26 cellular contexts compared by ENCODE assay signal in genomic region chr7:80870806-80871205, GRCh38. TPM values are rescaled to one million over a fixed set of nuclear protein-coding genes. Genes with fewer than 3 reads are reported as not detected.
DNase-seq lines count a peak whose midpoint lies in the region; ATAC-seq and TF ChIP-seq lines count a peak whose summit lies in the region.
"Had no signal": no experiment of that assay in that cellular context is flagged by ENCODE, and none has a peak within 500 bp of the region (broad histone marks: within the 10 kb centered on the region; RNA-seq: fewer than 3 reads in every experiment).

No MANE protein-coding gene starts in this region.

- intact Hi-C loops in esophagus muscularis mucosa (cut with DNase I) = no loop called here

- H2AFZ ChIP-seq in neuronal stem cell (ENCODE audit: low read length) = peak overlapping the region; percentile 25

- no peak overlapping the region for H2BK5ac ChIP-seq in neuronal stem cell (ENCODE audit: low read length)

- H3K14ac ChIP-seq in neuronal stem cell (ENCODE audit: low read length) = no peak overlapping the region

- no peak for TF ChIP-seq EP300 in esophagus muscularis mucosa (IDR thresholded peaks at IDR 0.05)

- H3K27me3 ChIP-seq in esophagus muscularis mucosa (no peaks in the 10 kb centered on the region), neuronal stem cell (ENCODE audit: control insufficient read depth in 3 of 3, insufficient read depth in 3 of 3, low read depth in 1 of 3, low read length in 3 of 3) (no peaks in the 10 kb centered on the region)
- H3K27me3 ChIP-seq: heart right ventricle, left lung, Peyer's patch, SJSA1 had no signal

- no peak overlapping the region for H2BK15ac ChIP-seq in neuronal stem cell (ENCODE audit: low read length)

- no peak overlapping the region for H4K8ac ChIP-seq in neuronal stem cell (ENCODE audit: low read depth, low read length)

- H3K23ac ChIP-seq in neuronal stem cell (ENCODE audit: low read depth, low read length, poor library complexity) = no peak overlapping the region

- DNase-seq in A172 (ENCODE audit: low spot score) = peak; percentile 21
- no peak for DNase-seq in esophagus muscularis mucosa (ENCODE audit: extremely low spot score)
- no peak for DNase-seq in neuronal stem cell (ENCODE audit: low spot score)
- DNase-seq in 8988T = no peak
- no peak for DNase-seq in foreskin fibroblast
- DNase-seq: activated CD4-positive, alpha-beta T cell treated with anti-CD3 and anti-CD28 coated beads for 36 hours; activated gamma-delta T cell; activated naive CD8-positive, alpha-beta T cell treated with anti-CD3 and anti-CD28 coated beads, Interleukin-2, amount 50 U/mL, for 24 hours; cerebellar nuclear complex; H7; heart right ventricle; left lung; midbrain; NCI-H1105 treated with DMSO at 0.1 percent for 48 hours; NCI-H2029 treated with DMSO at 0.1 percent for 48 hours; NCI-H446 treated with DMSO at 0.1 percent for 48 hours; NK-92 treated with Interleukin-12 subunit alpha and Interleukin-12 subunit beta, amount 100 ng/mL, for 24 hours; Peyer's patch; stimulated activated CD8-positive, alpha-beta memory T cell treated with anti-CD3 and anti-CD28 coated beads, Interleukin-4, amount 100 ng/mL, for 48 hours; T-helper 2 cell had no signal

- H3K4me1 ChIP-seq in HEK293 (ENCODE audit: control insufficient read depth, insufficient read depth, low read length) = peaks cover 20% of the 10 kb centered on the region
- H3K4me1 ChIP-seq in esophagus muscularis mucosa = peaks cover 3 to 36% (median 29%) of the 10 kb centered on the region in 4 donors
- H3K4me1 ChIP-seq in neuronal stem cell (ENCODE audit: control insufficient read depth in 2 of 2, insufficient read depth in 1 of 2, low read depth in 1 of 2, low read length in 2 of 2) = peaks cover 2 to 5% of the 10 kb centered on the region in 2 donors
- H3K4me1 ChIP-seq: left lung, SJSA1 had no signal

- ATAC-seq in HG03045 (IDR thresholded peaks at IDR 0.05; ENCODE audit: unreplicated experiment) (no peak), HG03108 (IDR thresholded peaks at IDR 0.05; ENCODE audit: unreplicated experiment) (no peak)
- ATAC-seq: activated CD4-positive, alpha-beta T cell treated with anti-CD3 and anti-CD28 coated beads for 36 hours; activated naive CD8-positive, alpha-beta T cell treated with anti-CD3 and anti-CD28 coated beads, Interleukin-2, amount 50 U/mL, for 24 hours; left lung had no signal

- TF ChIP-seq CTCF in HEK293 (tag by site-specific recombination; IDR thresholded peaks at IDR 0.05) (no peak), esophagus muscularis mucosa (IDR thresholded peaks at IDR 0.05) (no peak), foreskin fibroblast (IDR thresholded peaks at IDR 0.05; ENCODE audit: low read depth, low read length) (no peak)

- H3K9ac ChIP-seq in neuronal stem cell (ENCODE audit: low read depth, low read length, poor library complexity) = no peak overlapping the region

- no peaks in the 10 kb centered on the region for H3K79me1 ChIP-seq in neuronal stem cell (ENCODE audit: low read depth, low read length)

- no peaks in the 10 kb centered on the region for H3K9me3 ChIP-seq in HEK293 (ENCODE audit: control insufficient read depth, insufficient read depth, low read depth, low read length)
- no peaks in the 10 kb centered on the region for H3K9me3 ChIP-seq in esophagus muscularis mucosa
- no peaks in the 10 kb centered on the region for H3K9me3 ChIP-seq in neuronal stem cell (replicated peaks in 1 of 2; ENCODE audit: control insufficient read depth in 2 of 2, insufficient read depth in 1 of 2, low read depth in 1 of 2, low read length in 2 of 2)
- H3K9me3 ChIP-seq: heart right ventricle, left lung, Peyer's patch, SJSA1 had no signal

- H3K4me3 ChIP-seq in HEK293 (ENCODE audit: low read depth, low read length) (no peak overlapping the region), esophagus muscularis mucosa (no peak overlapping the region), neuronal stem cell (ENCODE audit: low read length in 2 of 2) (no peak overlapping the region), foreskin fibroblast (ENCODE audit: low read depth in 1 of 2, low read length in 2 of 2) (no peak overlapping the region)
- H3K4me3 ChIP-seq: heart right ventricle, left lung, Peyer's patch, SJSA1 had no signal

- POLR2A ChIA-PET in HEK293 (lab: Yijun Ruan, JAX) = no interaction called here

- no peak overlapping the region for H2BK12ac ChIP-seq in neuronal stem cell (ENCODE audit: low read length)

- WGBS in esophagus muscularis mucosa = 49% methylated on average over 3 of the region's 3 CpGs
- no CpG with 5 or more reads among the region's 3 CpGs for WGBS in neuronal stem cell (ENCODE audit: extremely low coverage in 2 of 2, insufficient read length in 2 of 2, insufficient replicate concordance in 1 of 2), 2 donors

- H3K27ac ChIP-seq in HEK293 (ENCODE audit: extremely low read depth, low read depth, low read length) (peak overlapping the region; percentile 60), esophagus muscularis mucosa (replicated peaks in 1 of 4) (peak overlapping the region; percentile 2 to 59 (median 31)), neuronal stem cell (replicated peaks; ENCODE audit: low read length) (no peak overlapping the region)
- H3K27ac ChIP-seq: C4-2B, heart right ventricle, left lung, SJSA1 had no signal

- no peak overlapping the region for H2BK120ac ChIP-seq in neuronal stem cell (ENCODE audit: low read depth, low read length)

- CTCF ChIA-PET in HEK293 (lab: Yijun Ruan, JAX) = interaction anchor here (0.7 kb wide), 1 partner anchor 28 kb away, joined by 3 read pairs; no protein-coding TSS in a partner anchor

- H3K18ac ChIP-seq in neuronal stem cell (ENCODE audit: low read length) = no peak overlapping the region

- H2AK5ac ChIP-seq in neuronal stem cell (ENCODE audit: low read depth, low read length) = no peak overlapping the region

- no peak overlapping the region for H4K91ac ChIP-seq in neuronal stem cell (ENCODE audit: low read depth, low read length, poor library complexity)

- H3K36me3 ChIP-seq in HEK293 (ENCODE audit: control insufficient read depth in 2 of 2, insufficient read depth in 1 of 2, low read length in 2 of 2) = no peaks in the 10 kb centered on the region
- no peaks in the 10 kb centered on the region for H3K36me3 ChIP-seq in esophagus muscularis mucosa
- H3K36me3 ChIP-seq in neuronal stem cell (replicated peaks in 1 of 2; ENCODE audit: control insufficient read depth in 2 of 2, insufficient read depth in 2 of 2, low read length in 2 of 2) = no peaks in the 10 kb centered on the region
- H3K36me3 ChIP-seq: heart right ventricle, left lung, Peyer's patch, SJSA1 had no signal

- TF ChIP-seq POLR2A in esophagus muscularis mucosa (IDR thresholded peaks at IDR 0.05; ENCODE audit: low read depth) = no peak

- H3K4ac ChIP-seq in neuronal stem cell (ENCODE audit: low read length) = no peak overlapping the region

- H3K4me2 ChIP-seq in neuronal stem cell (ENCODE audit: insufficient read depth, low read length, poor library complexity, severe bottlenecking) = no peak overlapping the region

TF ChIP-seq in HEK293, 187 proteins besides CTCF, POLR2A, EP300 and RAD21 (continues in another document):
- no peak for TF ChIP-seq OVOL3 (tag by site-specific recombination; IDR thresholded peaks at IDR 0.05)
- TF ChIP-seq ZNF426 (tag by site-specific recombination; IDR thresholded peaks at IDR 0.05) = no peak
- TF ChIP-seq BCL11A (tag by site-specific recombination; IDR thresholded peaks at IDR 0.05; ENCODE audit: low read depth) = 0 out of 2 replicates have a peak, but pooled peaks have one; percentile 23
- TF ChIP-seq ZNF624 (tag by site-specific recombination; IDR thresholded peaks at IDR 0.05) = no peak
- TF ChIP-seq ZBTB8A (tag by site-specific recombination; IDR thresholded peaks at IDR 0.05) = peak; percentile 28; the same call in 1 of the 2 replicates
- no peak for TF ChIP-seq ZNF433 (tag by site-specific recombination; IDR thresholded peaks at IDR 0.05; ENCODE audit: low read depth)
- no peak for TF ChIP-seq ZNF660 (tag by site-specific recombination; IDR thresholded peaks at IDR 0.05)
- TF ChIP-seq ZNF677 (tag by site-specific recombination; IDR thresholded peaks at IDR 0.05) = no peak
- TF ChIP-seq ZNF114 (tag by site-specific recombination; IDR thresholded peaks at IDR 0.05) = no peak
- TF ChIP-seq SCRT1 (tag by site-specific recombination; IDR thresholded peaks at IDR 0.05; ENCODE audit: borderline replicate concordance) = no peak
- no peak for TF ChIP-seq TCF7L2 (IDR thresholded peaks at IDR 0.05; ENCODE audit: borderline replicate concordance, low read depth, low read length)
- peak; percentile 81 for TF ChIP-seq ZBTB44 (tag by site-specific recombination; IDR thresholded peaks at IDR 0.05)
- no peak for TF ChIP-seq ZNF133 (tag by site-specific recombination; IDR thresholded peaks at IDR 0.05)
- no peak for TF ChIP-seq ZNF768 (tag by site-specific recombination; IDR thresholded peaks at IDR 0.05)
- TF ChIP-seq ZNF654 (tag by site-specific recombination; IDR thresholded peaks at IDR 0.05; ENCODE audit: low read depth) = no peak
- TF ChIP-seq MZF1 (tag by site-specific recombination; IDR thresholded peaks at IDR 0.05; ENCODE audit: borderline replicate concordance) = no peak
- TF ChIP-seq ZNF580 (tag by site-specific recombination; IDR thresholded peaks at IDR 0.05) = peak; percentile 71
- peak; percentile 84 for TF ChIP-seq IKZF3 (tag by site-specific recombination; IDR thresholded peaks at IDR 0.05)
- TF ChIP-seq ZEB2 (tag by site-specific recombination; IDR thresholded peaks at IDR 0.05) = peak; percentile 78

RNA-seq across cellular contexts. Expression of gene SEMA3C, which starts 48.0 kb away (rescaled TPM):
- 268 and 305 TPM in 2 replicates for total RNA-seq in A172 (2014; rRNA removed; shearing (Covaris generic))
- total RNA-seq in esophagus muscularis mucosa = 100 to 1,000 TPM; 117 to 181 (median 158) TPM
- polyA plus RNA-seq in neuronal stem cell (2013, experiment 1 of 2) = 0.49 TPM
- 0.61 TPM for polyA plus RNA-seq in neuronal stem cell (2013, experiment 2 of 2)
- total RNA-seq: activated CD4-positive, alpha-beta T cell treated with anti-CD3 and anti-CD28 coated beads for 36 hours had no signal
- polyA plus RNA-seq: IgD-negative memory B cell had no signal
